Comparison of ENCODE assay signal across 11 cellular contexts in genomic region chr9:128082173-128082572, GRCh38. TPM values are rescaled to one million over a fixed set of nuclear protein-coding genes. Genes with fewer than 3 reads are reported as not detected.
DNase-seq lines count a peak whose midpoint lies in the region; ATAC-seq, FAIRE-seq and TF ChIP-seq lines count a peak whose summit lies in the region.
"Had no signal": no experiment of that assay in that cellular context is flagged by ENCODE, and none has a peak within 500 bp of the region (broad histone marks: within the 10 kb centered on the region; RNA-seq: fewer than 3 reads in every experiment).

No MANE protein-coding gene starts in this region.

- H3K27ac ChIP-seq in thymus (ENCODE audit: low read depth), result peak overlapping the region; percentile 15

- peaks cover 8% of the 10 kb centered on the region for H3K36me3 Mint-ChIP-seq in activated CD4-positive, alpha-beta T cell treated with anti-CD3 and anti-CD28 coated beads, Interleukin-2, amount 10 ng/mL, durations not matched to agents 24 days and 14 days (ENCODE audit: low read depth)

- peak overlapping the region; percentile 11 for H3K27ac Mint-ChIP-seq in activated CD4-positive, alpha-beta T cell treated with anti-CD3 and anti-CD28 coated beads, Interleukin-2, amount 10 ng/mL, durations not matched to agents 24 days and 14 days

- POLR2A ChIA-PET in HEK293T (lab: Yijun Ruan, JAX), result interaction anchor here (0.8 to 1.5 kb wide), 2 partner anchors 9 to 16 kb away, joined by 3 to 4 read pairs; no protein-coding TSS in a partner anchor

- no peak for FAIRE-seq in D721Med (lab: Jason Lieb, UNC)

- no peaks in the 10 kb centered on the region for H3K9me3 ChIP-seq in thymus (ENCODE audit: control insufficient read depth)

- WGBS in thymus, result 78% methylated on average over 6 of the region's 6 CpGs

- intact Hi-C loops in activated CD4-positive, alpha-beta T cell treated with anti-CD3 and anti-CD28 coated beads, Interleukin-2, amount 10 ng/mL, durations not matched to agents 24 days and 14 days (cut with micrococcal nuclease), result loop anchor here (5.0 kb wide), 2 partner anchors 35 to 50 kb away; no protein-coding TSS in a partner anchor

- no peak overlapping the region for H3K4me3 Mint-ChIP-seq in activated CD4-positive, alpha-beta T cell treated with anti-CD3 and anti-CD28 coated beads, Interleukin-2, amount 10 ng/mL, durations not matched to agents 24 days and 14 days

- no peak for TF ChIP-seq CTCF in D721Med (IDR thresholded peaks at IDR 0.05; ENCODE audit: insufficient read depth, missing control alignments)

- CTCF ChIA-PET in HEK293T (lab: Yijun Ruan, JAX), result interaction anchor here (0.7 kb wide), 1 partner anchor 111 kb away, joined by 3 read pairs; no protein-coding TSS in a partner anchor

- DNase-seq in activated CD4-positive, alpha-beta T cell treated with anti-CD3 and anti-CD28 coated beads, Interleukin-2, amount 10 ng/mL, durations not matched to agents 24 days and 14 days, result no peak
- DNase-seq in activated CD4-positive, alpha-beta T cell treated with anti-CD3 and anti-CD28 coated beads, Interleukin-2, amount 50 U/mL, for 4 hours, result no peak
- DNase-seq in amniotic epithelial cell (ENCODE audit: low read depth) (peak; percentile 27), kidney tubule cell (ENCODE audit: low spot score) (peak; percentile 73), D721Med (ENCODE audit: insufficient read length, low spot score) (no peak), HEK293T (ENCODE audit: extremely low spot score) (no peak)
- DNase-seq: ACHN; activated naive CD4-positive, alpha-beta T cell treated with anti-CD3 and anti-CD28 coated beads, Interleukin-2, amount 50 U/mL, for 16 hours; NCI-H1105 had no signal

- H3K4me3 ChIP-seq in thymus (ENCODE audit: low read length), result no peak overlapping the region

- no peaks in the 10 kb centered on the region for H3K4me1 ChIP-seq in thymus (ENCODE audit: control insufficient read depth, insufficient read depth, low read length)

- peaks cover 15% of the 10 kb centered on the region for H3K36me3 ChIP-seq in thymus (ENCODE audit: control insufficient read depth, insufficient read depth)

- H3K27me3 Mint-ChIP-seq in activated CD4-positive, alpha-beta T cell treated with anti-CD3 and anti-CD28 coated beads, Interleukin-2, amount 10 ng/mL, durations not matched to agents 24 days and 14 days, result no peaks in the 10 kb centered on the region

- peaks cover 33% of the 10 kb centered on the region for H3K4me1 Mint-ChIP-seq in activated CD4-positive, alpha-beta T cell treated with anti-CD3 and anti-CD28 coated beads, Interleukin-2, amount 10 ng/mL, durations not matched to agents 24 days and 14 days

- H3K27me3 ChIP-seq in thymus (ENCODE audit: control insufficient read depth, insufficient read depth), result no peaks in the 10 kb centered on the region

- ATAC-seq in HG03469 (IDR thresholded peaks at IDR 0.05; ENCODE audit: unreplicated experiment), result no peak

- no peaks in the 10 kb centered on the region for H3K9me3 Mint-ChIP-seq in activated CD4-positive, alpha-beta T cell treated with anti-CD3 and anti-CD28 coated beads, Interleukin-2, amount 10 ng/mL, durations not matched to agents 24 days and 14 days

TF ChIP-seq in HEK293T, 16 proteins besides CTCF, POLR2A, EP300 and RAD21:
- TF ChIP-seq ELF4 (IDR thresholded peaks at IDR 0.05) (no peak), BHLHE40 (IDR thresholded peaks at IDR 0.05; ENCODE audit: borderline replicate concordance) (no peak), FOXK2 (IDR thresholded peaks at IDR 0.05) (no peak), FOXA1 (IDR thresholded peaks at IDR 0.05) (no peak), ARNT (IDR thresholded peaks at IDR 0.05) (no peak), ZNF384 (IDR thresholded peaks at IDR 0.05) (no peak), TARDBP (IDR thresholded peaks at IDR 0.05) (no peak), L3MBTL2 (conservative IDR thresholded peaks at IDR 0.05) (no peak), SP1 (IDR thresholded peaks at IDR 0.05) (no peak), SUZ12 (IDR thresholded peaks at IDR 0.05) (no peak), CTBP1 (IDR thresholded peaks at IDR 0.05; ENCODE audit: borderline replicate concordance) (no peak), NFRKB (IDR thresholded peaks at IDR 0.05) (no peak), LEF1 (IDR thresholded peaks at IDR 0.05; ENCODE audit: borderline replicate concordance) (no peak), HDGF (IDR thresholded peaks at IDR 0.05; ENCODE audit: borderline replicate concordance) (no peak), PKNOX1 (IDR thresholded peaks at IDR 0.05) (no peak), FOXM1 (IDR thresholded peaks at IDR 0.05; ENCODE audit: borderline replicate concordance) (no peak)

RNA-seq across cellular contexts. Expression of gene SLC25A25, which starts 14.1 kb away (rescaled TPM):
- total RNA-seq in activated CD4-positive, alpha-beta T cell treated with anti-CD3 and anti-CD28 coated beads, Interleukin-2, amount 10 ng/mL, durations not matched to agents 24 days and 14 days, result 12.2 and 14.0 TPM in 2 replicates
- 12.3 TPM for polyA plus RNA-seq in thymus

RNA-seq across cellular contexts. Expression of gene NAIF1, which starts 15.1 kb away (rescaled TPM):
- total RNA-seq in activated CD4-positive, alpha-beta T cell treated with anti-CD3 and anti-CD28 coated beads, Interleukin-2, amount 10 ng/mL, durations not matched to agents 24 days and 14 days, result 9.6 and 11.1 TPM in 2 replicates
- 11.5 TPM for polyA plus RNA-seq in thymus

RNA-seq across cellular contexts. Expression of gene PTGES2, which starts 45.4 kb away (rescaled TPM):
- total RNA-seq in activated CD4-positive, alpha-beta T cell treated with anti-CD3 and anti-CD28 coated beads, Interleukin-2, amount 10 ng/mL, durations not matched to agents 24 days and 14 days, result 84.6 and 89.8 TPM in 2 replicates
- polyA plus RNA-seq in thymus, result 39.3 TPM

Comparison
In these comparisons a context has a peak if more than half of its experiments do, and no peak if none do; other contexts are left out.
1. DNase-seq: peak in amniotic epithelial cell (single experiment) and kidney tubule cell (single experiment); none in activated CD4-positive, alpha-beta T cell treated with anti-CD3 and anti-CD28 coated beads, Interleukin-2, amount 10 ng/mL, durations not matched to agents 24 days and 14 days (single experiment), activated CD4-positive, alpha-beta T cell treated with anti-CD3 and anti-CD28 coated beads, Interleukin-2, amount 50 U/mL, for 4 hours (0 of 2), D721Med (single experiment) and HEK293T (single experiment).